Comparison of ENCODE assay signal across 1 cellular context in genomic region chr2:197293252-197294007, GRCh38.
A peak's percentile ranks its signal among the peaks of the same experiment; 100 is the strongest.
TF ChIP-seq lines count a peak whose summit lies in the region.

No MANE protein-coding gene starts in this region.

TF ChIP-seq in GM12878, 131 proteins besides CTCF, POLR2A, EP300 and RAD21 (continued from another document and continues in another):
- no peak for TF ChIP-seq ZBTB11 (CRISPR knock-in tag; IDR thresholded peaks at IDR 0.05)
- TF ChIP-seq, protein P1, sequence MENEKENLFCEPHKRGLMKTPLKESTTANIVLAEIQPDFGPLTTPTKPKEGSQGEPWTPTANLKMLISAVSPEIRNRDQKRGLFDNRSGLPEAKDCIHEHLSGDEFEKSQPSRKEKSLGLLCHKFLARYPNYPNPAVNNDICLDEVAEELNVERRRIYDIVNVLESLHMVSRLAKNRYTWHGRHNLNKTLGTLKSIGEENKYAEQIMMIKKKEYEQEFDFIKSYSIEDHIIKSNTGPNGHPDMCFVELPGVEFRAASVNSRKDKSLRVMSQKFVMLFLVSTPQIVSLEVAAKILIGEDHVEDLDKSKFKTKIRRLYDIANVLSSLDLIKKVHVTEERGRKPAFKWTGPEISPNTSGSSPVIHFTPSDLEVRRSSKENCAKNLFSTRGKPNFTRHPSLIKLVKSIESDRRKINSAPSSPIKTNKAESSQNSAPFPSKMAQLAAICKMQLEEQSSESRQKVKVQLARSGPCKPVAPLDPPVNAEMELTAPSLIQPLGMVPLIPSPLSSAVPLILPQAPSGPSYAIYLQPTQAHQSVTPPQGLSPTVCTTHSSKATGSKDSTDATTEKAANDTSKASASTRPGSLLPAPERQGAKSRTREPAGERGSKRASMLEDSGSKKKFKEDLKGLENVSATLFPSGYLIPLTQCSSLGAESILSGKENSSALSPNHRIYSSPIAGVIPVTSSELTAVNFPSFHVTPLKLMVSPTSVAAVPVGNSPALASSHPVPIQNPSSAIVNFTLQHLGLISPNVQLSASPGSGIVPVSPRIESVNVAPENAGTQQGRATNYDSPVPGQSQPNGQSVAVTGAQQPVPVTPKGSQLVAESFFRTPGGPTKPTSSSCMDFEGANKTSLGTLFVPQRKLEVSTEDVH (IDR thresholded peaks at IDR 0.05; ENCODE audit: low read depth, partially characterized antibody) = no peak
- TF ChIP-seq ZNF24 (IDR thresholded peaks at IDR 0.05) = peak; percentile 44; the same call in 1 of the 2 replicates
- TF ChIP-seq RELA (IDR thresholded peaks at IDR 0.05; ENCODE audit: borderline replicate concordance, partially characterized antibody) = no peak
- TF ChIP-seq TBL1XR1 (IDR thresholded peaks at IDR 0.05; ENCODE audit: low read depth, low read length) = no peak
- no peak for TF ChIP-seq JUNB (IDR thresholded peaks at IDR 0.05)
- TF ChIP-seq, protein P2, sequence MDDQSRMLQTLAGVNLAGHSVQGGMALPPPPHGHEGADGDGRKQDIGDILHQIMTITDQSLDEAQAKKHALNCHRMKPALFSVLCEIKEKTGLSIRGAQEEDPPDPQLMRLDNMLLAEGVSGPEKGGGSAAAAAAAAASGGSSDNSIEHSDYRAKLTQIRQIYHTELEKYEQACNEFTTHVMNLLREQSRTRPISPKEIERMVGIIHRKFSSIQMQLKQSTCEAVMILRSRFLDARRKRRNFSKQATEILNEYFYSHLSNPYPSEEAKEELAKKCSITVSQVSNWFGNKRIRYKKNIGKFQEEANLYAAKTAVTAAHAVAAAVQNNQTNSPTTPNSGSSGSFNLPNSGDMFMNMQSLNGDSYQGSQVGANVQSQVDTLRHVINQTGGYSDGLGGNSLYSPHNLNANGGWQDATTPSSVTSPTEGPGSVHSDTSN (IDR thresholded peaks at IDR 0.05; ENCODE audit: insufficient replicate concordance, low read depth, low read length) = no peak
- TF ChIP-seq, protein P3, sequence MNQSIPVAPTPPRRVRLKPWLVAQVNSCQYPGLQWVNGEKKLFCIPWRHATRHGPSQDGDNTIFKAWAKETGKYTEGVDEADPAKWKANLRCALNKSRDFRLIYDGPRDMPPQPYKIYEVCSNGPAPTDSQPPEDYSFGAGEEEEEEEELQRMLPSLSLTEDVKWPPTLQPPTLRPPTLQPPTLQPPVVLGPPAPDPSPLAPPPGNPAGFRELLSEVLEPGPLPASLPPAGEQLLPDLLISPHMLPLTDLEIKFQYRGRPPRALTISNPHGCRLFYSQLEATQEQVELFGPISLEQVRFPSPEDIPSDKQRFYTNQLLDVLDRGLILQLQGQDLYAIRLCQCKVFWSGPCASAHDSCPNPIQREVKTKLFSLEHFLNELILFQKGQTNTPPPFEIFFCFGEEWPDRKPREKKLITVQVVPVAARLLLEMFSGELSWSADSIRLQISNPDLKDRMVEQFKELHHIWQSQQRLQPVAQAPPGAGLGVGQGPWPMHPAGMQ (IDR thresholded peaks at IDR 0.05; ENCODE audit: borderline replicate concordance) = no peak
- no peak for TF ChIP-seq PAX8 (IDR thresholded peaks at IDR 0.05)
- peak; percentile 42; the same call in 1 of the 2 replicates for TF ChIP-seq MTA2 (IDR thresholded peaks at IDR 0.05; ENCODE audit: low read depth)
- TF ChIP-seq ZNF207 (IDR thresholded peaks at IDR 0.05; ENCODE audit: borderline replicate concordance) = no peak
- TF ChIP-seq SMC3 (IDR thresholded peaks at IDR 0.05; ENCODE audit: borderline replicate concordance, low read length) = 0 out of 2 replicates have a peak, but pooled peaks have one; percentile 3
- no peak for TF ChIP-seq CUX1 (IDR thresholded peaks at IDR 0.05; ENCODE audit: insufficient replicate concordance, low read depth, low read length)
- TF ChIP-seq CEBPZ (IDR thresholded peaks at IDR 0.05; ENCODE audit: low read depth, low read length) = no peak
- no peak for TF ChIP-seq STAT3 (IDR thresholded peaks at IDR 0.05; ENCODE audit: low read depth, low read length)
- TF ChIP-seq TARDBP (IDR thresholded peaks at IDR 0.05; ENCODE audit: borderline replicate concordance) = no peak
- TF ChIP-seq NRF1 (conservative IDR thresholded peaks at IDR 0.05; ENCODE audit: low read depth, low read length) = no peak
- no peak for TF ChIP-seq CBX3 (IDR thresholded peaks at IDR 0.05; ENCODE audit: borderline replicate concordance, low read depth)
- TF ChIP-seq SIX5 (IDR thresholded peaks at IDR 0.05; ENCODE audit: low read depth, low read length, severe bottlenecking) = no peak
- TF ChIP-seq NFYA (IDR thresholded peaks at IDR 0.05; ENCODE audit: borderline replicate concordance, low read depth, low read length) = no peak
- no peak for TF ChIP-seq BMI1 (IDR thresholded peaks at IDR 0.05; ENCODE audit: borderline replicate concordance)
- TF ChIP-seq MEF2A (IDR thresholded peaks at IDR 0.05; ENCODE audit: insufficient read depth, low read depth, low read length) = 0 out of 2 replicates have a peak, but pooled peaks have one; percentile 18
- no peak for TF ChIP-seq BACH1 (IDR thresholded peaks at IDR 0.05; ENCODE audit: borderline replicate concordance)
- no peak for TF ChIP-seq SUPT20H (IDR thresholded peaks at IDR 0.05; ENCODE audit: borderline replicate concordance, control insufficient read depth, low read depth, low read length)
- TF ChIP-seq TCF12 (IDR thresholded peaks at IDR 0.05; ENCODE audit: low read depth, low read length) = no peak
- TF ChIP-seq JUND (IDR thresholded peaks at IDR 0.05; ENCODE audit: low read depth, low read length) = no peak
- no peak for TF ChIP-seq ZSCAN29 (IDR thresholded peaks at IDR 0.05)
- TF ChIP-seq, protein P4, sequence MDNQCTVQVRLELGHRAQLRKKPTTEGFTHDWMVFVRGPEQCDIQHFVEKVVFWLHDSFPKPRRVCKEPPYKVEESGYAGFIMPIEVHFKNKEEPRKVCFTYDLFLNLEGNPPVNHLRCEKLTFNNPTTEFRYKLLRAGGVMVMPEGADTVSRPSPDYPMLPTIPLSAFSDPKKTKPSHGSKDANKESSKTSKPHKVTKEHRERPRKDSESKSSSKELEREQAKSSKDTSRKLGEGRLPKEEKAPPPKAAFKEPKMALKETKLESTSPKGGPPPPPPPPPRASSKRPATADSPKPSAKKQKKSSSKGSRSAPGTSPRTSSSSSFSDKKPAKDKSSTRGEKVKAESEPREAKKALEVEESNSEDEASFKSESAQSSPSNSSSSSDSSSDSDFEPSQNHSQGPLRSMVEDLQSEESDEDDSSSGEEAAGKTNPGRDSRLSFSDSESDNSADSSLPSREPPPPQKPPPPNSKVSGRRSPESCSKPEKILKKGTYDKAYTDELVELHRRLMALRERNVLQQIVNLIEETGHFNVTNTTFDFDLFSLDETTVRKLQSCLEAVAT (IDR thresholded peaks at IDR 0.05) = no peak
- no peak for TF ChIP-seq LARP7 (IDR thresholded peaks at IDR 0.05)
- TF ChIP-seq EGR1 (IDR thresholded peaks at IDR 0.05; ENCODE audit: borderline replicate concordance in 1 of 2, low read depth in 2 of 2, low read length in 2 of 2) = no peak
- TF ChIP-seq NFIC (IDR thresholded peaks at IDR 0.05; ENCODE audit: low read depth, low read length) = 0 out of 2 replicates have a peak, but pooled peaks have one; percentile 16
- TF ChIP-seq BCL11A (IDR thresholded peaks at IDR 0.05; ENCODE audit: low read depth, low read length) = no peak
- TF ChIP-seq SRF (IDR thresholded peaks at IDR 0.05; ENCODE audit: low read depth in 2 of 2, low read length in 2 of 2) = no peak
- TF ChIP-seq NR2F1 (conservative IDR thresholded peaks at IDR 0.05) = no peak
- no peak for TF ChIP-seq DPF2 (IDR thresholded peaks at IDR 0.05)
- TF ChIP-seq, protein P5, sequence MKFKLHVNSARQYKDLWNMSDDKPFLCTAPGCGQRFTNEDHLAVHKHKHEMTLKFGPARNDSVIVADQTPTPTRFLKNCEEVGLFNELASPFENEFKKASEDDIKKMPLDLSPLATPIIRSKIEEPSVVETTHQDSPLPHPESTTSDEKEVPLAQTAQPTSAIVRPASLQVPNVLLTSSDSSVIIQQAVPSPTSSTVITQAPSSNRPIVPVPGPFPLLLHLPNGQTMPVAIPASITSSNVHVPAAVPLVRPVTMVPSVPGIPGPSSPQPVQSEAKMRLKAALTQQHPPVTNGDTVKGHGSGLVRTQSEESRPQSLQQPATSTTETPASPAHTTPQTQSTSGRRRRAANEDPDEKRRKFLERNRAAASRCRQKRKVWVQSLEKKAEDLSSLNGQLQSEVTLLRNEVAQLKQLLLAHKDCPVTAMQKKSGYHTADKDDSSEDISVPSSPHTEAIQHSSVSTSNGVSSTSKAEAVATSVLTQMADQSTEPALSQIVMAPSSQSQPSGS (IDR thresholded peaks at IDR 0.05; ENCODE audit: low read length) = no peak
- TF ChIP-seq NFXL1 (IDR thresholded peaks at IDR 0.05; ENCODE audit: borderline replicate concordance) = no peak
- peak; percentile 58 to 68; a peak in 2 of 4 replicates for TF ChIP-seq BHLHE40 (IDR thresholded peaks at IDR 0.05; ENCODE audit: borderline replicate concordance in 1 of 2, low read depth in 2 of 2, low read length in 1 of 2)
- no peak for TF ChIP-seq IRF3 (IDR thresholded peaks at IDR 0.05)
